ENCODE assay signal across 1 cellular context in genomic region chr17:40304464-40304863, GRCh38.
TF ChIP-seq lines count a peak whose summit lies in the region.

No MANE protein-coding gene starts in this region.

TF ChIP-seq in IMR-90, 13 proteins besides CTCF, POLR2A, EP300 and RAD21 (continued from another document):
- TF ChIP-seq ELK1 (IDR thresholded peaks at IDR 0.05; ENCODE audit: borderline replicate concordance, low read depth, low read length) (no peak), RCOR1 (IDR thresholded peaks at IDR 0.05; ENCODE audit: insufficient replicate concordance, low read length) (peak; percentile 64), FOS (IDR thresholded peaks at IDR 0.05; ENCODE audit: low read depth, low read length) (no peak), SMC3 (IDR thresholded peaks at IDR 0.05; ENCODE audit: low read depth, low read length) (no peak), RFX5 (IDR thresholded peaks at IDR 0.05; ENCODE audit: low read depth, low read length) (no peak), CEBPB (IDR thresholded peaks at IDR 0.05; ENCODE audit: low read depth, low read length) (no peak), NFE2L2 (IDR thresholded peaks at IDR 0.05; ENCODE audit: low read depth, low read length) (no peak), MAFK (IDR thresholded peaks at IDR 0.05; ENCODE audit: low read depth, low read length) (peak; percentile 25; the same call in 1 of the 2 replicates), MXI1 (IDR thresholded peaks at IDR 0.05; ENCODE audit: borderline replicate concordance, low read depth, low read length) (no peak), MAZ (IDR thresholded peaks at IDR 0.05; ENCODE audit: borderline replicate concordance, low read depth, low read length) (no peak), BHLHE40 (IDR thresholded peaks at IDR 0.05; ENCODE audit: low read depth, low read length) (peak; percentile 84)
